Comparison of ENCODE assay signal across 16 cellular contexts in the genomic region with DNA sequence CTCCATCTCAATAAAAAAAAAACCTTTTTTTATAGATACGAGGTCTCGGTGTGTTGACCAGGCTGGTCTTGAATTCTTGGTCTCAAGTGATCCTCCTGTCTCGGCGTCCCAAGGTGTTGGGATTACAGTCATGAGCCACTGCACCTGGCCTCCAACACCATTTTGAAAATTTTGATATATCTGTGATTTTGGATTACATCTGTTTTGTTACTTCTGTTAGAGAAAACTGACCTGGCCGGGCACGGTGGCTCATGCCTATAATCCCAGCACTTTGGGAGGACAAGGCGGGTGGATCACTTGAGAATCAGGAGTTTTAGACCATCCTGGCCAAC. TPM values are rescaled to one million over a fixed set of nuclear protein-coding genes. Genes with fewer than 3 reads are reported as not detected.
DNase-seq lines count a peak whose midpoint lies in the region; ATAC-seq, FAIRE-seq and TF ChIP-seq lines count a peak whose summit lies in the region.
"Had no signal": no experiment of that assay in that cellular context is flagged by ENCODE, and none has a peak within 500 bp of the region (broad histone marks: within the 10 kb centered on the region; RNA-seq: fewer than 3 reads in every experiment).

No MANE protein-coding gene starts in this region.

- no TSS peak for BruUV-seq in K562 (replicated peaks; lab: Mats Ljungman, UMichigan)

- H3K36me3 ChIP-seq in right atrium auricular region, result no peaks in the 10 kb centered on the region
- no peaks in the 10 kb centered on the region for H3K36me3 ChIP-seq in K562 (ENCODE audit: control insufficient read depth, insufficient read depth, low read length)
- no peaks in the 10 kb centered on the region for H3K36me3 ChIP-seq in vagina
- H3K36me3 ChIP-seq in tibial nerve, result no peaks in the 10 kb centered on the region

- TF ChIP-seq EP300 in K562 (IDR thresholded peaks at IDR 0.05; ENCODE audit: low read length), result no peak
- TF ChIP-seq EP300 in tibial nerve (IDR thresholded peaks at IDR 0.05), result no peak

- no peaks in the 10 kb centered on the region for H3K9me3 Mint-ChIP-seq in nephron

- H3K27me3 ChIP-seq in right atrium auricular region (no peaks in the 10 kb centered on the region), K562 (ENCODE audit: control insufficient read depth in 2 of 2, insufficient read depth in 2 of 2, low read length in 2 of 2) (no peaks in the 10 kb centered on the region), vagina (no peaks in the 10 kb centered on the region), tibial nerve (no peaks in the 10 kb centered on the region)

- H3K9ac ChIP-seq in K562 (ENCODE audit: insufficient read depth in 1 of 2, low read depth in 2 of 2, low read length in 2 of 2), result no peak overlapping the region

- H2AFZ ChIP-seq in K562 (ENCODE audit: low read depth, low read length), result no peak overlapping the region

- TF ChIP-seq POLR2A in K562 (conservative IDR thresholded peaks at IDR 0.05) (no peak), vagina (IDR thresholded peaks at IDR 0.05) (no peak), tibial nerve (IDR thresholded peaks at IDR 0.05) (no peak)

- no peak for FAIRE-seq in K562 (lab: Jason Lieb, UNC)
- FAIRE-seq: GM12878 had no signal

- H3K4me1 ChIP-seq in right atrium auricular region, result peaks cover 0 to 38% of the 10 kb centered on the region in 2 donors
- H3K4me1 ChIP-seq in K562 (replicated peaks in 1 of 2; ENCODE audit: control insufficient read depth in 2 of 2, insufficient read depth in 2 of 2, low read length in 2 of 2), result peaks cover 7 to 24% of the 10 kb centered on the region in 2 experiments; a peak in 4 of 5 replicates
- peaks cover 56% of the 10 kb centered on the region for H3K4me1 ChIP-seq in vagina
- peaks cover 0 to 41% (median 10%) of the 10 kb centered on the region in 4 donors for H3K4me1 ChIP-seq in tibial nerve

- H3K27ac ChIP-seq in right atrium auricular region (no peak overlapping the region), K562 (ENCODE audit: extremely low read depth, low read depth, low read length) (no peak overlapping the region), vagina (peak overlapping the region; percentile 61), tibial nerve (no peak overlapping the region)

- no peaks in the 10 kb centered on the region for H3K9me1 ChIP-seq in K562 (ENCODE audit: control insufficient read depth, insufficient read depth, low read length)

- H3K36me3 Mint-ChIP-seq in nephron (ENCODE audit: low read depth), result no peaks in the 10 kb centered on the region

- WGBS in K562 (ENCODE audit: insufficient coverage, low coverage, missing lambda C conversion rate), result 60% methylated on average over 7 of the region's 7 CpGs
- WGBS in tibial nerve, 2 donors, result 73 to 80% methylated on average over 7 of the region's 7 CpGs

- CTCF ChIA-PET in K562 (lab: Yijun Ruan, JAX; ENCODE audit: low intra/inter-chr PET ratio), result no interaction called here

- POLR2A ChIA-PET in K562 (lab: Yijun Ruan, JAX), result interaction anchor here (0.7 kb wide), 1 partner anchor 55 kb away, joined by 3 read pairs; no protein-coding TSS in a partner anchor

- TF ChIP-seq RAD21 in K562 (CRISPR knock-in tag; conservative IDR thresholded peaks at IDR 0.05 in 1 of 2, IDR thresholded peaks at IDR 0.05 in 1 of 2), result no peak

- in situ Hi-C loops in K562 (cut with MboI), result loop anchor here (5.0 kb wide), 1 partner anchor 397 kb away; no protein-coding TSS in a partner anchor

- intact Hi-C loops in cardiac septum (cut with DNase I), result loop anchor here (10.0 kb wide), 1 partner anchor 399 kb away; no protein-coding TSS in a partner anchor
- intact Hi-C loops in K562 (cut with micrococcal nuclease), result no loop called here
- intact Hi-C loops in vagina (cut with DNase I), result no loop called here

- no peak overlapping the region for H3K4me2 ChIP-seq in K562 (ENCODE audit: insufficient read depth, low read length)

- no peaks in the 10 kb centered on the region for H3K79me2 ChIP-seq in K562 (ENCODE audit: control insufficient read depth, insufficient read depth, low read length)

- H3K4me3 ChIP-seq in right atrium auricular region (no peak overlapping the region), K562 (no peak overlapping the region), vagina (no peak overlapping the region), tibial nerve (no peak overlapping the region)
- H3K4me3 ChIP-seq: GM12878 had no signal

- peak overlapping the region in 2 of 3 experiments; percentile 78 to 89 for H3K27ac Mint-ChIP-seq in nephron

- H3K9me3 ChIP-seq in right atrium auricular region (no peaks in the 10 kb centered on the region), K562 (replicated peaks; ENCODE audit: control insufficient read depth, insufficient read depth, low read depth, low read length) (no peaks in the 10 kb centered on the region), vagina (no peaks in the 10 kb centered on the region), tibial nerve (no peaks in the 10 kb centered on the region)

- DNase-seq in cardiac septum (ENCODE audit: low spot score) (peak; percentile 29), right atrium auricular region (ENCODE audit: low spot score) (no peak), K562 (ENCODE audit: extremely low read depth in 1 of 4, low spot score in 3 of 4) (no peak), vagina (ENCODE audit: extremely low spot score in 2 of 2) (no peak), NCI-H2171 treated with DMSO at 0.1 percent for 48 hours (lab: John Stamatoyannopoulos, UW) (no peak), tibial nerve (ENCODE audit: low spot score in 2 of 2) (no peak)
- DNase-seq: 8988T, COR-L47, Karpas-422, NCI-H1930, NCI-H2171, NCI-H774, SIG-M5 had no signal

- ATAC-seq in K562 (no peak), GM21526 (IDR thresholded peaks at IDR 0.05; ENCODE audit: low FRiP score, unreplicated experiment) (no peak)

- no peaks in the 10 kb centered on the region for H4K20me1 ChIP-seq in K562 (replicated peaks; ENCODE audit: control insufficient read depth, insufficient read depth, low read length)

- peaks cover 39% of the 10 kb centered on the region for H3K4me1 Mint-ChIP-seq in nephron

- no peak for TF ChIP-seq CTCF in right atrium auricular region (IDR thresholded peaks at IDR 0.05)
- no peak for TF ChIP-seq CTCF in K562 (IDR thresholded peaks at IDR 0.05 in 2 of 3, conservative IDR thresholded peaks at IDR 0.05 in 1 of 3; ENCODE audit: insufficient read depth in 2 of 3, low read depth in 1 of 3, low read length in 3 of 3)
- TF ChIP-seq CTCF in nephron (IDR thresholded peaks at IDR 0.05; ENCODE audit: unreplicated experiment in 3 of 3), result no peak
- no peak for TF ChIP-seq CTCF in vagina (IDR thresholded peaks at IDR 0.05)
- TF ChIP-seq CTCF in tibial nerve (IDR thresholded peaks at IDR 0.05), result no peak

- H3K27me3 Mint-ChIP-seq in nephron (ENCODE audit: low read depth), result peaks cover 4% of the 10 kb centered on the region

- H3K4me3 Mint-ChIP-seq in nephron, result no peak overlapping the region

TF ChIP-seq in K562, 482 proteins besides CTCF, POLR2A, EP300 and RAD21:
- TF ChIP-seq KDM2B (CRISPR knock-in tag; IDR thresholded peaks at IDR 0.05) (no peak), NR2C2 (CRISPR knock-in tag; IDR thresholded peaks at IDR 0.05) (no peak), NR2C2 (tag; IDR thresholded peaks at IDR 0.05) (0 out of 2 replicates have a peak, but pooled peaks have one; percentile 8)

RNA-seq across cellular contexts. Expression of gene RMI2, which starts 18.6 kb away (rescaled TPM):
- 0.43 TPM for total RNA-seq in cardiac septum
- under 1 TPM in 1 of 2 donors, not detected in 1; 0.85 TPM for total RNA-seq in right atrium auricular region
- 15.0 and 19.5 TPM in 2 replicates for total RNA-seq in K562 (2011; cell fraction: chromatin; rRNA removed; ENCODE audit: low replicate concordance)
- total RNA-seq in K562 (2011; cell fraction: nucleolus; rRNA removed), result 8.7 and 9.6 TPM in 2 replicates
- 13.8 and 19.5 TPM in 2 replicates for total RNA-seq in K562 (2011; cell fraction: nucleoplasm; rRNA removed)
- 23.2 and 35.2 TPM in 2 replicates for total RNA-seq in K562 (2014; rRNA removed)
- 32.6 and 39.9 TPM in 2 replicates for total RNA-seq in K562 (2014; rRNA removed; fragmentation: Illumina TruSeq; extraction: Trizol)
- total RNA-seq in K562 (2015; rRNA removed; fragmentation: Illumina TruSeq; extraction: Trizol), result 16.1 and 16.4 TPM in 2 replicates
- total RNA-seq in K562 (2021), result 33.7 and 38.8 TPM in 2 replicates
- 27.4 and 35.0 TPM in 2 replicates for polyA plus RNA-seq in K562 (2011; rRNA removed)
- polyA plus RNA-seq in K562 (2011; cell fraction: cytosol; rRNA removed), result 12.1 and 25.8 TPM in 2 replicates
- polyA plus RNA-seq in K562 (2011; cell fraction: nucleus; rRNA removed), result 9.6 and 15.0 TPM in 2 replicates
- 37.1 and 50.2 TPM in 2 replicates for polyA plus RNA-seq in K562 (2012)
- polyA plus RNA-seq in K562 (2014; fragmentation: Illumina TruSeq; extraction: Trizol), result 43.4 and 48.8 TPM in 2 replicates
- polyA plus RNA-seq in K562 (2014; fragmentation: Nextera tagmentation; extraction: Ambion mirVana), result 10 to 100 TPM in 1 of 2 experiments, 1 to 10 TPM in 1; 8.0 to 10.3 TPM
- polyA plus RNA-seq in K562 (2014; rRNA removed), result 32.5 and 36.9 TPM in 2 replicates
- 18.2 and 19.3 TPM in 2 replicates for polyA minus RNA-seq in K562 (2011; rRNA and poly(A)+ RNA removed)
- polyA minus RNA-seq in K562 (2011; cell fraction: cytosol; rRNA and poly(A)+ RNA removed), result 7.6 and 8.6 TPM in 2 replicates
- 3.9 and 8.6 TPM in 2 replicates for polyA minus RNA-seq in K562 (2011; cell fraction: nucleus; rRNA and poly(A)+ RNA removed)
- total RNA-seq in vagina, result 0.74 TPM
- 1 to 10 TPM in 3 of 4 donors, not detected in 1; 1.3 to 4.0 (median 2.0) TPM for total RNA-seq in tibial nerve
